1 cellular context compared by ENCODE assay signal in genomic region chr1:184215274-184215925, GRCh38.
TF ChIP-seq lines count a peak whose summit lies in the region.

No MANE protein-coding gene starts in this region.

TF ChIP-seq in GM12878, 131 proteins besides CTCF, POLR2A, EP300 and RAD21 (continued from another document):
- TF ChIP-seq CEBPZ (IDR thresholded peaks at IDR 0.05; ENCODE audit: low read depth, low read length), result no peak
- TF ChIP-seq CBFB (IDR thresholded peaks at IDR 0.05; ENCODE audit: low read depth), result no peak
- no peak for TF ChIP-seq IKZF1 (conservative IDR thresholded peaks at IDR 0.05)
- TF ChIP-seq ZNF24 (IDR thresholded peaks at IDR 0.05), result no peak
- TF ChIP-seq YY1 (IDR thresholded peaks at IDR 0.05; ENCODE audit: low read depth, low read length), result no peak
- no peak for TF ChIP-seq CEBPB (IDR thresholded peaks at IDR 0.05; ENCODE audit: borderline replicate concordance in 1 of 2, low read depth in 2 of 2, low read length in 2 of 2)
- no peak for TF ChIP-seq SMARCA5 (IDR thresholded peaks at IDR 0.05)
- no peak for TF ChIP-seq BMI1 (IDR thresholded peaks at IDR 0.05; ENCODE audit: borderline replicate concordance)
- TF ChIP-seq E4F1 (IDR thresholded peaks at IDR 0.05; ENCODE audit: borderline replicate concordance, partially characterized antibody), result no peak
- TF ChIP-seq ZNF687 (IDR thresholded peaks at IDR 0.05), result no peak
